ENCODE assay signal across 10 cellular contexts in the genomic region with DNA sequence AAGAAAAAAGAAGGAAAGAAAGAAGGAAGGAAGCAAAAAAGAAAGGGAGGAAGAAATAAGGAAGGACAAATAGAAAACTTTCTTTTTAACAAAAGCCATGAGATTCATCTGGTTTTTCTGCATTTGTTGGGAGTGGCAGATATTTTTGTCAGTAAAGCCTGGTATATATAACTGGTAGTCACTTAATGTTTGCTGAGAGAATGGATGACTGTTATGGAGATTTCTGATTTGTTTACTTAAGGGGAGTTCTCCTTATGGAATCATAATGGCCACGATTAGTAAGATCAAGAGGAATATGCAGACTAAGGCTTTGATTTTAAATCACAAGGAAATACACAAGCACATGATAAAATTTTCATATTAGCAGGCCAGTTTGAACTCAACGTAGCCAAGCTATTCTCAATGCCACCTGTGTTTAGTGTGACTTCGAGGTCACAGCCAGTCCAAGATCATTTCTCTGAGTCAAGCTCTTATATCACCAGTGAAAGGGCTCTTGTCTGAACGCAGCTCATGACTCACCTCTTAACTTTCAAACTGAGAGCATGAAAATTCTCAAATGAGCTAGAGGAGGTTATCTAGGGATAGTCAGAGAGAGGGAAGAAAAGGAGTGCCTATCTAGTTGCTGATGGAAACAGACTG.
DNase-seq lines count a peak whose midpoint lies in the region; ATAC-seq and TF ChIP-seq lines count a peak whose summit lies in the region.
"Had no signal": no experiment of that assay in that cellular context is flagged by ENCODE, and none has a peak within 500 bp of the region (broad histone marks: within the 10 kb centered on the region; RNA-seq: fewer than 3 reads in every experiment).

No MANE protein-coding gene starts in this region.

- peaks cover 11% of the 10 kb centered on the region for H3K4me1 ChIP-seq in smooth muscle cell (ENCODE audit: low read depth)

- 22% methylated on average over 4 of the region's 4 CpGs for WGBS in smooth muscle cell (ENCODE audit: low lambda C conversion rate)

- no peak overlapping the region for H2AFZ ChIP-seq in smooth muscle cell (ENCODE audit: low read depth)

- H3F3A ChIP-seq in smooth muscle cell (ENCODE audit: low read depth) = peaks cover 14% of the 10 kb centered on the region

- H3K27me3 ChIP-seq in smooth muscle cell (ENCODE audit: low read depth) = no peaks in the 10 kb centered on the region

- H3K79me2 ChIP-seq in smooth muscle cell (ENCODE audit: low read depth) = no peaks in the 10 kb centered on the region

- H3K36me3 ChIP-seq in smooth muscle cell (ENCODE audit: low read depth) = no peaks in the 10 kb centered on the region

- peak overlapping the region; percentile 31 for H3K4me2 ChIP-seq in smooth muscle cell

- H3K4me3 ChIP-seq in fibroblast of pulmonary artery (replicated peaks; ENCODE audit: low read depth, low read length) (no peak overlapping the region), smooth muscle cell (no peak overlapping the region)

- no peak for DNase-seq in activated CD4-positive, CD25-positive, alpha-beta regulatory T cell treated with anti-CD3 and anti-CD28 coated beads, Interleukin-2, amount 50 U/mL, for 72 hours
- DNase-seq in NCI-H526 treated with DMSO at 0.1 percent for 48 hours (lab: John Stamatoyannopoulos, UW) = peak; percentile 61
- DNase-seq in fibroblast of pulmonary artery (ENCODE audit: low read depth) = peak; percentile 45
- no peak for DNase-seq in smooth muscle cell (lab: John Stamatoyannopoulos, UW; ENCODE audit: unreplicated experiment)
- DNase-seq in NCI-H82 treated with DMSO at 0.1 percent for 48 hours (lab: John Stamatoyannopoulos, UW; ENCODE audit: unreplicated experiment) = no peak
- DNase-seq: CD4-positive, CD25-positive, alpha-beta regulatory T cell; NCI-H187 treated with DMSO at 0.1 percent for 48 hours had no signal

- peak; percentile 43 to 65 for ATAC-seq in activated CD4-positive, CD25-positive, alpha-beta regulatory T cell treated with anti-CD3 and anti-CD28 coated beads, Interleukin-2, amount 50 U/mL, for 24 hours
- no peak for ATAC-seq in HG02852 (IDR thresholded peaks at IDR 0.05; ENCODE audit: unreplicated experiment)
- no peak for ATAC-seq in HG02884 (IDR thresholded peaks at IDR 0.05; ENCODE audit: unreplicated experiment)

- H3K9me3 ChIP-seq in smooth muscle cell (replicated peaks; ENCODE audit: low read depth) = no peaks in the 10 kb centered on the region

- TF ChIP-seq CTCF in fibroblast of pulmonary artery (IDR thresholded peaks at IDR 0.05; ENCODE audit: low read length, missing control alignments) = no peak
- no peak for TF ChIP-seq CTCF in smooth muscle cell (IDR thresholded peaks at IDR 0.05; ENCODE audit: borderline replicate concordance, insufficient read depth, poor library complexity, severe bottlenecking)

- H4K20me1 ChIP-seq in smooth muscle cell (ENCODE audit: low read depth) = no peaks in the 10 kb centered on the region

- no peak overlapping the region for H3K9ac ChIP-seq in smooth muscle cell (ENCODE audit: low read depth)

- peak overlapping the region; percentile 27 for H3K27ac ChIP-seq in smooth muscle cell (ENCODE audit: low read depth)

Comparison
In these comparisons a context has a peak if more than half of its experiments do, and no peak if none do; other contexts are left out.
1. ATAC-seq: peak in activated CD4-positive, CD25-positive, alpha-beta regulatory T cell treated with anti-CD3 and anti-CD28 coated beads, Interleukin-2, amount 50 U/mL, for 24 hours (2 of 2); none in HG02852 (single experiment) and HG02884 (single experiment).
2. DNase-seq: peak in NCI-H526 treated with DMSO at 0.1 percent for 48 hours (single experiment) and fibroblast of pulmonary artery (single experiment); none in activated CD4-positive, CD25-positive, alpha-beta regulatory T cell treated with anti-CD3 and anti-CD28 coated beads, Interleukin-2, amount 50 U/mL, for 72 hours (single experiment), smooth muscle cell (single experiment) and NCI-H82 treated with DMSO at 0.1 percent for 48 hours (single experiment).